Comparison of ENCODE assay signal across 24 cellular contexts in the genomic region with DNA sequence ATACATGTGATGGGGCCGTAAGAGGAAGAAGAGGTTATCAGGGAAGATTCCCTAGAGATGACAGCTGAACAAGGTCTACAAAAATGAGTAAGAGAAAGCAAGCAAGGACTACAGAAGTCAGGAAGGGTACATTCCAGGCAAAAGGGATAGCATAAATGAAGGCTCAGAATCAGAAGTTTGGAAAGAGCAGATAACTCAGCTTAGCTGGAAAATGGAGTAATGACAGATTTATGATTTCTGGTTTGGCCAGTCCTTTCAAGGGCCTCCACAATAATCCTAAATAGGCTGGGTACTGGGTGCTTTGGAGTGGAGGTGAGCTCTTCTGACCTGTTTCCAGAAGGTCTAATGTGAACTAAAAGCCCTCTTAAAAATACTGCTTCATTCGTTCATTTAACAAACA.
DNase-seq lines count a peak whose midpoint lies in the region; ATAC-seq, FAIRE-seq and TF ChIP-seq lines count a peak whose summit lies in the region.
"Had no signal": no experiment of that assay in that cellular context is flagged by ENCODE, and none has a peak within 500 bp of the region (broad histone marks: within the 10 kb centered on the region; RNA-seq: fewer than 3 reads in every experiment).

No MANE protein-coding gene starts in this region.

- H3K4me2 ChIP-seq in endothelial cell of umbilical vein (ENCODE audit: insufficient read depth, low read length): peak overlapping the region; percentile 61

- no peak for TF ChIP-seq POLR2A in endothelial cell of umbilical vein (IDR thresholded peaks at IDR 0.05; ENCODE audit: low read depth, low read length)

- TSS peak; percentile 73 for BruUV-seq in endothelial cell of umbilical vein (replicated peaks; lab: Mats Ljungman, UMichigan)

- H3K36me3 ChIP-seq in RWPE2 (ENCODE audit: low read depth) (peaks cover 12% of the 10 kb centered on the region), endothelial cell of umbilical vein (ENCODE audit: control insufficient read depth in 2 of 2, extremely low read depth in 1 of 2, insufficient read depth in 2 of 2, low read length in 2 of 2) (peaks cover 0 to 3% of the 10 kb centered on the region in 2 experiments)
- H3K36me3 ChIP-seq: Peyer's patch had no signal

- no peaks in the 10 kb centered on the region for H3K9me3 ChIP-seq in RWPE2 (ENCODE audit: severe bottlenecking)
- no peaks in the 10 kb centered on the region for H3K9me3 ChIP-seq in endothelial cell of umbilical vein (replicated peaks; ENCODE audit: control insufficient read depth, insufficient read depth, low read length)
- H3K9me3 ChIP-seq: Peyer's patch had no signal

- no peak overlapping the region for H3K4me3 Mint-ChIP-seq in nephron
- H3K4me3 Mint-ChIP-seq: CD8-positive, alpha-beta T cell; HFFc6 had no signal

- DNase-seq in DMS79 treated with DMSO at 0.1 percent for 48 hours (lab: John Stamatoyannopoulos, UW): peak; percentile 1
- DNase-seq in RWPE2 (ENCODE audit: low spot score): no peak
- DNase-seq in endothelial cell of umbilical vein (ENCODE audit: low read depth, low spot score): no peak
- no peak for DNase-seq in activated CD4-positive, alpha-beta T cell treated with anti-CD3 and anti-CD28 coated beads, Interleukin-2, amount 50 U/mL, for 48 hours
- no peak for DNase-seq in 8988T
- DNase-seq in NK-92 treated with Interleukin-12 subunit alpha and Interleukin-12 subunit beta, amount 100 ng/mL, for 24 hours (lab: John Stamatoyannopoulos, UW): no peak
- DNase-seq: ACHN; C1 segment of cervical spinal cord; Calu3; CD8-positive, alpha-beta T cell; DMS153; GDM1; H7; HFFc6; MM.1S; NCI-H1048; NCI-H1417 treated with DMSO at 0.1 percent for 48 hours; NCI-H187; NCI-H748 treated with DMSO at 0.1 percent for 48 hours; Peyer's patch; Right ventricle myocardium superior had no signal

- H3K27me3 ChIP-seq in RWPE2 (ENCODE audit: insufficient read depth, poor library complexity, severe bottlenecking) (no peaks in the 10 kb centered on the region), endothelial cell of umbilical vein (ENCODE audit: control insufficient read depth in 2 of 2, insufficient read depth in 2 of 2, low read length in 2 of 2) (no peaks in the 10 kb centered on the region)
- H3K27me3 ChIP-seq: Peyer's patch had no signal

- H3K27ac ChIP-seq in RWPE2 (ENCODE audit: poor library complexity, severe bottlenecking) (peak overlapping the region; percentile 29), endothelial cell of umbilical vein (ENCODE audit: insufficient read depth, low read depth, low read length) (peak overlapping the region; percentile 97)
- H3K27ac ChIP-seq: Peyer's patch had no signal

- peak overlapping the region; percentile 77 for H3K9ac ChIP-seq in endothelial cell of umbilical vein (replicated peaks; ENCODE audit: extremely low read depth, insufficient read depth, low read length)

- H3K4me3 ChIP-seq in RWPE2 (ENCODE audit: severe bottlenecking): no peak overlapping the region
- peak overlapping the region in 2 of 3 experiments; percentile 24 to 59 for H3K4me3 ChIP-seq in endothelial cell of umbilical vein (replicated peaks in 1 of 3; ENCODE audit: insufficient read depth in 1 of 3, low read depth in 1 of 3, low read length in 3 of 3)
- H3K4me3 ChIP-seq: Peyer's patch had no signal

- ATAC-seq in RWPE2 (ENCODE audit: low read depth) (no peak), GM21447 (IDR thresholded peaks at IDR 0.05; ENCODE audit: unreplicated experiment) (no peak)
- ATAC-seq: CD8-positive, alpha-beta T cell had no signal

- no peaks in the 10 kb centered on the region for H3K36me3 Mint-ChIP-seq in nephron (ENCODE audit: low read depth)

- peaks cover 14% of the 10 kb centered on the region for H3K4me1 Mint-ChIP-seq in nephron

- H3K9me3 Mint-ChIP-seq in nephron: no peaks in the 10 kb centered on the region
- H3K9me3 Mint-ChIP-seq: CD8-positive, alpha-beta T cell; HFFc6 had no signal

- dilution Hi-C loops in endothelial cell of umbilical vein (cut with MboI; ENCODE audit: extremely low pct_ligation_motif_present, low sequenced_read_pairs): no loop called here

- no peak for FAIRE-seq in endothelial cell of umbilical vein (lab: Jason Lieb, UNC)
- FAIRE-seq: GM18507 had no signal

- H2AFZ ChIP-seq in endothelial cell of umbilical vein (ENCODE audit: low read depth, low read length): no peak overlapping the region

- peaks cover 12% of the 10 kb centered on the region for H3K79me2 ChIP-seq in endothelial cell of umbilical vein (ENCODE audit: control insufficient read depth, insufficient read depth, low read length)

- H3K4me1 ChIP-seq in RWPE2 (ENCODE audit: insufficient read depth, poor library complexity, severe bottlenecking) (peaks cover 5% of the 10 kb centered on the region), endothelial cell of umbilical vein (ENCODE audit: control insufficient read depth, extremely low read depth, insufficient read depth, low read length) (peaks cover 67% of the 10 kb centered on the region)
- H3K4me1 ChIP-seq: Peyer's patch had no signal

- no peaks in the 10 kb centered on the region for H3K9me1 ChIP-seq in endothelial cell of umbilical vein (replicated peaks; ENCODE audit: control insufficient read depth, extremely low read depth, insufficient read depth, low read length)

- H4K20me1 ChIP-seq in endothelial cell of umbilical vein (replicated peaks; ENCODE audit: control insufficient read depth, extremely low read depth, insufficient read depth, low read length): no peaks in the 10 kb centered on the region

- H3K27ac Mint-ChIP-seq in nephron: peak overlapping the region in 2 of 3 experiments; percentile 40 to 46
- H3K27ac Mint-ChIP-seq: CD8-positive, alpha-beta T cell; HFFc6 had no signal

- POLR2A ChIA-PET in endothelial cell of umbilical vein (lab: Charles Lee): no interaction called here

- intact Hi-C loops in endothelial cell of umbilical vein (cut with micrococcal nuclease): loop anchor here (1.0 to 5.0 kb wide), 5 partner anchors 110 to 313 kb away; a partner anchor contains a TSS

- TF ChIP-seq CTCF in RWPE2 (IDR thresholded peaks at IDR 0.05; ENCODE audit: poor library complexity, severe bottlenecking) (no peak), endothelial cell of umbilical vein (IDR thresholded peaks at IDR 0.05; ENCODE audit: extremely low read depth in 1 of 2, insufficient read depth in 1 of 2, low read depth in 1 of 2, low read length in 2 of 2) (no peak), nephron (IDR thresholded peaks at IDR 0.05; ENCODE audit: unreplicated experiment in 3 of 3) (no peak)

- CTCF ChIA-PET in endothelial cell of umbilical vein (lab: Charles Lee): interaction anchor here (1.4 to 2.4 kb wide), 2 partner anchors 11 to 46 kb away, joined by 4 to 8 read pairs; no protein-coding TSS in a partner anchor

- no peaks in the 10 kb centered on the region for H3K27me3 Mint-ChIP-seq in nephron (ENCODE audit: low read depth)

TF ChIP-seq in endothelial cell of umbilical vein, 7 proteins besides CTCF, POLR2A, EP300 and RAD21:
- no peak for TF ChIP-seq GATA2 (IDR thresholded peaks at IDR 0.05; ENCODE audit: insufficient read depth, insufficient read length, low read depth, low read length)
- TF ChIP-seq, protein P1, sequence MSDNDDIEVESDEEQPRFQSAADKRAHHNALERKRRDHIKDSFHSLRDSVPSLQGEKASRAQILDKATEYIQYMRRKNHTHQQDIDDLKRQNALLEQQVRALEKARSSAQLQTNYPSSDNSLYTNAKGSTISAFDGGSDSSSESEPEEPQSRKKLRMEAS (IDR thresholded peaks at IDR 0.05; ENCODE audit: insufficient read depth, insufficient read length): no peak
- TF ChIP-seq MYC (IDR thresholded peaks at IDR 0.05; ENCODE audit: low read depth, low read length): no peak
- TF ChIP-seq FOS (IDR thresholded peaks at IDR 0.05; ENCODE audit: borderline replicate concordance, insufficient read depth, low read length): no peak
- TF ChIP-seq JUN (IDR thresholded peaks at IDR 0.05; ENCODE audit: borderline replicate concordance, insufficient read depth, insufficient read length, low read depth): no peak
- no peak for TF ChIP-seq POLR2AphosphoS5 (IDR thresholded peaks at IDR 0.05; ENCODE audit: insufficient read depth, low read depth, low read length)
- TF ChIP-seq EZH2 (IDR thresholded peaks at IDR 0.05; ENCODE audit: borderline replicate concordance, low read depth, low read length, severe bottlenecking): no peak
TF ChIP-seq in endothelial cell of umbilical vein: peak in this region for 0.
